In genomic region chr9:96660693-96661248, GRCh38 we compare ENCODE assay signal across 31 cellular contexts. TPM values are rescaled to one million over a fixed set of nuclear protein-coding genes. Genes with fewer than 3 reads are reported as not detected.
DNase-seq lines count a peak whose midpoint lies in the region; ATAC-seq and TF ChIP-seq lines count a peak whose summit lies in the region.
"Had no signal": no experiment of that assay in that cellular context is flagged by ENCODE, and none has a peak within 500 bp of the region (broad histone marks: within the 10 kb centered on the region; RNA-seq: fewer than 3 reads in every experiment).

No MANE protein-coding gene starts in this region.

- H3K27me3 ChIP-seq in OCI-LY3 (ENCODE audit: low read depth, low read length) (no peaks in the 10 kb centered on the region), dorsolateral prefrontal cortex (no peaks in the 10 kb centered on the region)
- H3K27me3 ChIP-seq: BE2C, cardiac muscle cell, colonic mucosa, left lung had no signal

- H4K20me1 ChIP-seq in OCI-LY3 (ENCODE audit: insufficient read depth, low read length): no peaks in the 10 kb centered on the region

- ATAC-seq in HG02763 (IDR thresholded peaks at IDR 0.05; ENCODE audit: unreplicated experiment) (peak; percentile 51), GM18498 (IDR thresholded peaks at IDR 0.05; ENCODE audit: unreplicated experiment) (no peak)
- ATAC-seq in stimulated activated naive CD8-positive, alpha-beta T cell treated with anti-CD3 and anti-CD28 coated beads, Interleukin-15, Interleukin-2, amounts not matched to agents 100 U/mL and 50 U/mL, for 24 hours: no peak
- ATAC-seq: CD8-positive, alpha-beta T cell; effector memory CD8-positive, alpha-beta T cell; GM23338 had no signal

- TF ChIP-seq CTCF in GM12865 (IDR thresholded peaks at IDR 0.05; ENCODE audit: insufficient read depth, low read depth, low read length, missing control alignments) (no peak), OCI-LY3 (IDR thresholded peaks at IDR 0.05; ENCODE audit: low read depth, low read length) (no peak), dorsolateral prefrontal cortex (IDR thresholded peaks at IDR 0.05 in 54 of 56, conservative IDR thresholded peaks at IDR 0.05 in 2 of 56; ENCODE audit: low read depth in 1 of 56, partially characterized antibody in 56 of 56) (no peak)

- H3K79me2 ChIP-seq in OCI-LY3 (ENCODE audit: low read length): no peaks in the 10 kb centered on the region

- DNase-seq in GM12865 (ENCODE audit: low read depth) (peak; percentile 48), kidney tubule cell (ENCODE audit: low spot score) (peak; percentile 74), dorsolateral prefrontal cortex (no peak)
- DNase-seq in stimulated activated naive CD8-positive, alpha-beta T cell treated with anti-CD3 and anti-CD28 coated beads, Interleukin-15, Interleukin-2, amounts not matched to agents 100 U/mL and 50 U/mL, for 24 hours: no peak
- DNase-seq: ACHN; activated B cell treated with CpG ODN at 0.5 μM for 24 hours; activated CD4-positive, alpha-beta T cell treated with anti-CD3 and anti-CD28 coated beads, Interleukin-2, amount 50 U/mL, for 1 hour; activated effector memory CD4-positive, alpha-beta T cell treated with anti-CD3 and anti-CD28 coated beads, Interleukin-2, amount 50 U/mL, for 16 hours; activated T-cell treated with anti-CD3 and anti-CD28 coated beads, Interleukin-2, amount 50 U/mL, for 24 hours; anterior cingulate cortex; BE2C; CD8-positive, alpha-beta T cell; colonic mucosa; effector memory CD8-positive, alpha-beta T cell; EL; HFFc6; immature natural killer cell; left lung; mesendoderm; NCI-H146; NCI-H748 treated with DMSO at 0.1 percent for 48 hours; OCI-M1; stimulated activated naive CD4-positive, alpha-beta T cell treated with Interleukin-2 at 50 U/mL for 16 hours had no signal

- H2AFZ ChIP-seq in OCI-LY3 (ENCODE audit: low read depth, low read length): no peak overlapping the region
- H2AFZ ChIP-seq: GM23338 had no signal

- H3K9ac ChIP-seq in OCI-LY3 (ENCODE audit: low read length): no peak overlapping the region

- H3K27ac ChIP-seq in OCI-LY3 (ENCODE audit: low read length): no peak overlapping the region
- H3K27ac ChIP-seq in dorsolateral prefrontal cortex: no peak overlapping the region
- H3K27ac ChIP-seq: cardiac muscle cell, colonic mucosa, HL-60, left lung, skin epidermis, thoracic aorta had no signal

- peaks cover 14% of the 10 kb centered on the region for H3K4me1 ChIP-seq in OCI-LY3 (ENCODE audit: low read length)
- H3K4me1 ChIP-seq: BE2C, colonic mucosa had no signal

- intact Hi-C loops in dorsolateral prefrontal cortex (cut with DNase I): loop anchor here in 1 of 2 donors (10.0 kb wide), 1 partner anchor 426 kb away; no protein-coding TSS in a partner anchor

- peak overlapping the region; percentile 51 for H3K4me2 ChIP-seq in OCI-LY3 (ENCODE audit: low read length)
- H3K4me2 ChIP-seq: GM23338 had no signal

- H3K36me3 ChIP-seq in OCI-LY3 (replicated peaks; ENCODE audit: low read depth, low read length): no peaks in the 10 kb centered on the region
- H3K36me3 ChIP-seq: BE2C, cardiac muscle cell, colonic mucosa, left lung, thoracic aorta had no signal

- no peaks in the 10 kb centered on the region for H3K9me3 ChIP-seq in OCI-LY3 (ENCODE audit: insufficient read depth, low read length)
- H3K9me3 ChIP-seq: BE2C, colonic mucosa, left lung, thoracic aorta had no signal

- no peak overlapping the region for H3K4me3 ChIP-seq in GM12865 (ENCODE audit: low read depth, low read length)
- H3K4me3 ChIP-seq in OCI-LY3 (ENCODE audit: low read length): peak overlapping the region; percentile 1; the same call in 1 of the 2 replicates
- H3K4me3 ChIP-seq in dorsolateral prefrontal cortex: no peak overlapping the region
- H3K4me3 ChIP-seq: cardiac muscle cell, colonic mucosa, GM23338, left lung, skin epidermis, thoracic aorta had no signal

RNA-seq across cellular contexts. Expression of gene PRXL2C, which starts 5.7 kb away (rescaled TPM):
- total RNA-seq in dorsolateral prefrontal cortex: 10 to 100 TPM in 11 of 120 experiments, 1 to 10 TPM in 109; 3.2 to 14.7 (median 6.5) TPM

RNA-seq across cellular contexts. Expression of gene CDC14B, which starts 41.1 kb away (rescaled TPM):
- total RNA-seq in dorsolateral prefrontal cortex: 100 to 1,000 TPM in 3 of 120 experiments, 10 to 100 TPM in 117; 28.9 to 134 (median 53.2) TPM

Comparison
In these comparisons a context has a peak if more than half of its experiments do, and no peak if none do; other contexts are left out.
1. DNase-seq: peak in GM12865 (single experiment) and kidney tubule cell (single experiment); none in stimulated activated naive CD8-positive, alpha-beta T cell treated with anti-CD3 and anti-CD28 coated beads, Interleukin-15, Interleukin-2, amounts not matched to agents 100 U/mL and 50 U/mL, for 24 hours (single experiment) and dorsolateral prefrontal cortex (0 of 10).